In genomic region chr15:73143763-73144155, GRCh38 we compare ENCODE assay signal across 12 cellular contexts.
A peak's percentile ranks its signal among the peaks of the same experiment; 100 is the strongest.
DNase-seq lines count a peak whose midpoint lies in the region; ATAC-seq and TF ChIP-seq lines count a peak whose summit lies in the region.
"Had no signal": no experiment of that assay in that cellular context is flagged by ENCODE, and none has a peak within 500 bp of the region (broad histone marks: within the 10 kb centered on the region; RNA-seq: fewer than 3 reads in every experiment).

No MANE protein-coding gene starts in this region.

- H3K36me3 ChIP-seq in OCI-LY3 (replicated peaks; ENCODE audit: low read depth, low read length), result no peaks in the 10 kb centered on the region

- H4K20me1 ChIP-seq in OCI-LY3 (ENCODE audit: insufficient read depth, low read length), result no peaks in the 10 kb centered on the region

- peak in 1 of 2 donors; percentile 24 for ATAC-seq in activated T-cell treated with anti-CD3 and anti-CD28 coated beads, Interleukin-2, amount 50 U/mL, for 72 hours (replicated peaks in 1 of 2)
- ATAC-seq in natural killer cell treated with Interleukin-12 subunit alpha and Interleukin-12 subunit beta and Interleukin-15 and Interleukin-18, amount 100 ng/mL, for 72 hours, result no peak

- H3K36me3 Mint-ChIP-seq in activated T-cell treated with anti-CD3 and anti-CD28 coated beads, Interleukin-2, amount 50 U/mL, for 72 hours (ENCODE audit: insufficient read depth in 2 of 2), result peaks cover 0 to 3% of the 10 kb centered on the region in 2 donors
- H3K36me3 Mint-ChIP-seq in activated CD4-positive, alpha-beta memory T cell treated with anti-CD3 and anti-CD28 coated beads, Interleukin-2, amount 10 ng/mL, durations not matched to agents 7 days and 5 days (ENCODE audit: low read depth), result peaks cover 21% of the 10 kb centered on the region
- H3K36me3 Mint-ChIP-seq in natural killer cell treated with Interleukin-12 subunit alpha and Interleukin-12 subunit beta and Interleukin-15 and Interleukin-18, amount 100 ng/mL, for 72 hours, result peaks cover 14% of the 10 kb centered on the region

- H2AFZ ChIP-seq in OCI-LY3 (ENCODE audit: low read depth, low read length), result no peak overlapping the region

- no peaks in the 10 kb centered on the region for H3K9me3 ChIP-seq in OCI-LY3 (ENCODE audit: insufficient read depth, low read length)

- H3K27ac ChIP-seq in OCI-LY3 (ENCODE audit: low read length) (peak overlapping the region; percentile 93), coronary artery (no peak overlapping the region)

- H3K79me2 ChIP-seq in OCI-LY3 (ENCODE audit: low read length), result no peaks in the 10 kb centered on the region

- H3K4me1 Mint-ChIP-seq in activated T-cell treated with anti-CD3 and anti-CD28 coated beads, Interleukin-2, amount 50 U/mL, for 72 hours (ENCODE audit: low read depth), result peaks cover 35% of the 10 kb centered on the region
- peaks cover 46% of the 10 kb centered on the region for H3K4me1 Mint-ChIP-seq in activated CD4-positive, alpha-beta memory T cell treated with anti-CD3 and anti-CD28 coated beads, Interleukin-2, amount 10 ng/mL, durations not matched to agents 7 days and 5 days
- H3K4me1 Mint-ChIP-seq in natural killer cell treated with Interleukin-12 subunit alpha and Interleukin-12 subunit beta and Interleukin-15 and Interleukin-18, amount 100 ng/mL, for 72 hours (ENCODE audit: low read depth in 2 of 2), result peaks cover 9 to 27% of the 10 kb centered on the region in 2 donors

- CTCF ChIA-PET in activated CD4-positive, alpha-beta memory T cell treated with anti-CD3 and anti-CD28 coated beads, Interleukin-2, amount 10 ng/mL, durations not matched to agents 7 days and 5 days (lab: Charles Lee), result no interaction called here

- H3K27me3 ChIP-seq in OCI-LY3 (ENCODE audit: low read depth, low read length), result no peaks in the 10 kb centered on the region

- POLR2A ChIA-PET in activated CD4-positive, alpha-beta memory T cell treated with anti-CD3 and anti-CD28 coated beads, Interleukin-2, amount 10 ng/mL, durations not matched to agents 7 days and 5 days (lab: Charles Lee), result no interaction called here

- H3K9me3 Mint-ChIP-seq in activated T-cell treated with anti-CD3 and anti-CD28 coated beads, Interleukin-2, amount 50 U/mL, for 72 hours, result peaks cover 0 to 2% of the 10 kb centered on the region in 2 donors
- peaks cover 8% of the 10 kb centered on the region for H3K9me3 Mint-ChIP-seq in activated CD4-positive, alpha-beta memory T cell treated with anti-CD3 and anti-CD28 coated beads, Interleukin-2, amount 10 ng/mL, durations not matched to agents 7 days and 5 days
- H3K9me3 Mint-ChIP-seq in natural killer cell treated with Interleukin-12 subunit alpha and Interleukin-12 subunit beta and Interleukin-15 and Interleukin-18, amount 100 ng/mL, for 72 hours, result peaks cover 2% of the 10 kb centered on the region

- peak overlapping the region; percentile 60; the same call in 1 of the 2 replicates for H3K9ac ChIP-seq in OCI-LY3 (ENCODE audit: low read length)

- no peaks in the 10 kb centered on the region for H3K27me3 Mint-ChIP-seq in activated T-cell treated with anti-CD3 and anti-CD28 coated beads, Interleukin-2, amount 50 U/mL, for 72 hours (ENCODE audit: low read depth)
- H3K27me3 Mint-ChIP-seq in activated CD4-positive, alpha-beta memory T cell treated with anti-CD3 and anti-CD28 coated beads, Interleukin-2, amount 10 ng/mL, durations not matched to agents 7 days and 5 days, result no peaks in the 10 kb centered on the region
- peaks cover 0 to 11% of the 10 kb centered on the region in 2 donors for H3K27me3 Mint-ChIP-seq in natural killer cell treated with Interleukin-12 subunit alpha and Interleukin-12 subunit beta and Interleukin-15 and Interleukin-18, amount 100 ng/mL, for 72 hours

- no peak for DNase-seq in activated T-cell treated with anti-CD3 and anti-CD28 coated beads, Interleukin-2, amount 50 U/mL, for 72 hours
- DNase-seq in activated T-cell treated with anti-CD3 and anti-CD28 coated beads, Interleukin-2, amount 50 U/mL, for 1 hour, result no peak
- no peak for DNase-seq in activated CD4-positive, alpha-beta memory T cell treated with anti-CD3 and anti-CD28 coated beads, Interleukin-2, amount 10 ng/mL, durations not matched to agents 7 days and 5 days
- DNase-seq in natural killer cell treated with Interleukin-12 subunit alpha and Interleukin-12 subunit beta and Interleukin-15 and Interleukin-18, amount 100 ng/mL, for 72 hours (ENCODE audit: low spot score), result no peak
- DNase-seq in LoVo (ENCODE audit: low spot score) (no peak), coronary artery (ENCODE audit: low spot score) (no peak)
- DNase-seq: DMS53, KBM-7, NCI-H1417 treated with DMSO at 0.1 percent for 48 hours, NCI-H1930, NCI-H69 had no signal

- H3K4me3 ChIP-seq in OCI-LY3 (ENCODE audit: low read length) (0 out of 2 replicates have a peak overlapping the region, but pooled peaks have one; percentile 61), coronary artery (no peak overlapping the region)

- peaks cover 36% of the 10 kb centered on the region for H3K4me1 ChIP-seq in OCI-LY3 (ENCODE audit: low read length)

- H3K4me3 Mint-ChIP-seq in activated T-cell treated with anti-CD3 and anti-CD28 coated beads, Interleukin-2, amount 50 U/mL, for 72 hours, result peak overlapping the region in 1 of 2 donors; percentile 63
- no peak overlapping the region for H3K4me3 Mint-ChIP-seq in activated CD4-positive, alpha-beta memory T cell treated with anti-CD3 and anti-CD28 coated beads, Interleukin-2, amount 10 ng/mL, durations not matched to agents 7 days and 5 days
- H3K4me3 Mint-ChIP-seq in natural killer cell treated with Interleukin-12 subunit alpha and Interleukin-12 subunit beta and Interleukin-15 and Interleukin-18, amount 100 ng/mL, for 72 hours, result peak overlapping the region; percentile 86

- H3K4me2 ChIP-seq in OCI-LY3 (ENCODE audit: low read length), result peak overlapping the region; percentile 72

- TF ChIP-seq CTCF in OCI-LY3 (IDR thresholded peaks at IDR 0.05; ENCODE audit: low read depth, low read length) (no peak), coronary artery (IDR thresholded peaks at IDR 0.05) (no peak)

- H3K27ac Mint-ChIP-seq in activated T-cell treated with anti-CD3 and anti-CD28 coated beads, Interleukin-2, amount 50 U/mL, for 72 hours, result peak overlapping the region; percentile 84
- peak overlapping the region; percentile 76 for H3K27ac Mint-ChIP-seq in activated CD4-positive, alpha-beta memory T cell treated with anti-CD3 and anti-CD28 coated beads, Interleukin-2, amount 10 ng/mL, durations not matched to agents 7 days and 5 days
- H3K27ac Mint-ChIP-seq in natural killer cell treated with Interleukin-12 subunit alpha and Interleukin-12 subunit beta and Interleukin-15 and Interleukin-18, amount 100 ng/mL, for 72 hours, result peak overlapping the region; percentile 76 to 96
